3 cellular contexts compared by ENCODE assay signal in the genomic region with DNA sequence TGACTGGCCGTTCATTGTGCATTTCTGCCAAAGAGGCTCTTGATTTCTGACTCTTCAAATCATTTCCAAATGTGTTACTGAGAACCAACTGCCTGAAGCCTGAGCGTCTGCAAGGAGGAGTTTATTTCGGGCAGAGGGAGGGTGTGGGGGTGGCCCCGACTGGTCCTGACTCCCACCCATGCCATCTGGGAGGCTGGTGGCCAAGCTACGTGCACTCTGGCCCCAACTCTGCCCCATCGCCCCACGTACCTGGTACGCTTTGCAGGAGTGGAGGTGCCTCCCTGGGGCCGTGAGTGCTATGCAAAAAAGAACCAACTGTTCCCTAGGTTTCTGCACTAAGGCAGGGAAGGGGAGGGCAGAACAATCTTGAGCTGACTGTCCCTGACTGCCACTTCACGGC.
"Had no signal": no experiment of that assay in that cellular context is flagged by ENCODE, and none has a peak within 500 bp of the region (broad histone marks: within the 10 kb centered on the region; RNA-seq: fewer than 3 reads in every experiment).

No MANE protein-coding gene starts in this region.

- H3K4me3 ChIP-seq: GM12878 had no signal

- DNase-seq: GDM1, GF-D8 had no signal
